8 cellular contexts compared by ENCODE assay signal in genomic region chr6:116254297-116254724, GRCh38. TPM values are rescaled to one million over a fixed set of nuclear protein-coding genes. Genes with fewer than 3 reads are reported as not detected.
DNase-seq lines count a peak whose midpoint lies in the region; ATAC-seq and TF ChIP-seq lines count a peak whose summit lies in the region.

No MANE protein-coding gene starts in this region.

- peak overlapping the region; percentile 96 for H3K4me3 ChIP-seq in AG10803 (ENCODE audit: low read length)
- H3K4me3 ChIP-seq in LNCaP clone FGC (ENCODE audit: low read depth, low read length): peak overlapping the region; percentile 99
- H3K4me3 ChIP-seq in fibroblast of the aortic adventitia (ENCODE audit: low read depth, low read length): peak overlapping the region; percentile 98

- no peak for TF ChIP-seq CTCF in AG10803 (conservative IDR thresholded peaks at IDR 0.05; ENCODE audit: low read length)
- no peak for TF ChIP-seq CTCF in LNCaP clone FGC (IDR thresholded peaks at IDR 0.05; ENCODE audit: control insufficient read depth, extremely low read depth, insufficient read depth)
- no peak for TF ChIP-seq CTCF in fibroblast of the aortic adventitia (IDR thresholded peaks at IDR 0.05; ENCODE audit: insufficient read depth, low read length)

- no peak for DNase-seq in AG10803 (ENCODE audit: low read depth)
- DNase-seq in LNCaP clone FGC (ENCODE audit: low read depth): no peak
- DNase-seq in fibroblast of the aortic adventitia (ENCODE audit: low read depth): no peak
- no peak for DNase-seq in substantia nigra (lab: John Stamatoyannopoulos, UW)
- DNase-seq in AG08395 (ENCODE audit: low spot score): no peak
- no peak for DNase-seq in middle frontal gyrus (ENCODE audit: extremely low spot score, low spot score)
- DNase-seq in NCI-H446 treated with DMSO at 0.1 percent for 48 hours (lab: John Stamatoyannopoulos, UW): no peak

- ATAC-seq in GM21619 (IDR thresholded peaks at IDR 0.05; ENCODE audit: unreplicated experiment): peak; percentile 21

- H3K27ac ChIP-seq in substantia nigra (ENCODE audit: low read depth, low read length, poor library complexity, severe bottlenecking): peak overlapping the region; percentile 94

RNA-seq across cellular contexts. Expression of gene TSPYL4, which starts 0.4 kb away (rescaled TPM):
- 14.9 and 15.6 TPM in 2 replicates for total RNA-seq in fibroblast of the aortic adventitia (ENCODE audit: low replicate concordance)

RNA-seq across cellular contexts. Expression of gene TSPYL1, which starts 25.4 kb away (rescaled TPM):
- total RNA-seq in fibroblast of the aortic adventitia (ENCODE audit: low replicate concordance): 83.4 and 126 TPM in 2 replicates
